21 cellular contexts compared by ENCODE assay signal in genomic region chr4:37757121-37757520, GRCh38.
DNase-seq lines count a peak whose midpoint lies in the region; ATAC-seq, FAIRE-seq and TF ChIP-seq lines count a peak whose summit lies in the region.
"Had no signal": no experiment of that assay in that cellular context is flagged by ENCODE, and none has a peak within 500 bp of the region (broad histone marks: within the 10 kb centered on the region; RNA-seq: fewer than 3 reads in every experiment).

No MANE protein-coding gene starts in this region.

- H3K27me3 Mint-ChIP-seq in IgD-negative memory B cell (no peaks in the 10 kb centered on the region), memory B cell (no peaks in the 10 kb centered on the region), GM23338 (ENCODE audit: insufficient read depth, low read depth, poor library complexity) (peaks cover 9% of the 10 kb centered on the region), progenitor cell of endocrine pancreas (no peaks in the 10 kb centered on the region)

- H3K23ac ChIP-seq in H1 (ENCODE audit: insufficient read length), result no peak overlapping the region

- H3K18ac ChIP-seq in H1 (ENCODE audit: extremely low read depth, low read length), result no peak overlapping the region

- no peak overlapping the region for H2AFZ ChIP-seq in H1 (ENCODE audit: low read length)
- no peak overlapping the region for H2AFZ ChIP-seq in GM23338
- H2AFZ ChIP-seq in MM.1S (ENCODE audit: low read length), result no peak overlapping the region

- no peaks in the 10 kb centered on the region for H3K36me3 Mint-ChIP-seq in IgD-negative memory B cell
- no peaks in the 10 kb centered on the region for H3K36me3 Mint-ChIP-seq in memory B cell
- no peaks in the 10 kb centered on the region for H3K36me3 Mint-ChIP-seq in GM23338 (ENCODE audit: low read depth)
- no peaks in the 10 kb centered on the region for H3K36me3 Mint-ChIP-seq in progenitor cell of endocrine pancreas (ENCODE audit: insufficient read depth)

- H3K9me3 ChIP-seq in H1 (ENCODE audit: insufficient read depth in 2 of 2, low read depth in 1 of 2, low read length in 1 of 2) (no peaks in the 10 kb centered on the region), suprapubic skin (no peaks in the 10 kb centered on the region), MM.1S (replicated peaks; ENCODE audit: insufficient read depth, low read length) (no peaks in the 10 kb centered on the region)
- H3K9me3 ChIP-seq: BE2C, SJCRH30 had no signal

- H3K4me1 ChIP-seq in H1 (replicated peaks in 1 of 4; ENCODE audit: control insufficient read depth in 3 of 4, insufficient read depth in 4 of 4, low read length in 3 of 4), result no peaks in the 10 kb centered on the region
- peaks cover 40% of the 10 kb centered on the region for H3K4me1 ChIP-seq in suprapubic skin
- H3K4me1 ChIP-seq in GM23338 (ENCODE audit: insufficient read depth), result no peaks in the 10 kb centered on the region
- H3K4me1 ChIP-seq in MM.1S (ENCODE audit: low read length), result no peaks in the 10 kb centered on the region
- H3K4me1 ChIP-seq: BE2C had no signal

- H3K9me3 Mint-ChIP-seq in IgD-negative memory B cell, result no peaks in the 10 kb centered on the region
- no peaks in the 10 kb centered on the region for H3K9me3 Mint-ChIP-seq in memory B cell
- H3K9me3 Mint-ChIP-seq in GM23338, result no peaks in the 10 kb centered on the region
- no peaks in the 10 kb centered on the region for H3K9me3 Mint-ChIP-seq in progenitor cell of endocrine pancreas (ENCODE audit: low read depth)

- no peak overlapping the region for H3K14ac ChIP-seq in H1 (ENCODE audit: insufficient read length)

- no peak overlapping the region for H3K56ac ChIP-seq in H1 (replicated peaks; ENCODE audit: insufficient read length, low read depth, low read length)

- H3F3A ChIP-seq in GM23338 (replicated peaks; ENCODE audit: low read depth) (no peaks in the 10 kb centered on the region), MM.1S (ENCODE audit: insufficient read depth, low read length) (no peaks in the 10 kb centered on the region)

- TF ChIP-seq EP300 in H1 (IDR thresholded peaks at IDR 0.05; ENCODE audit: borderline replicate concordance in 1 of 2, low read depth in 2 of 2, low read length in 2 of 2) (no peak), suprapubic skin (IDR thresholded peaks at IDR 0.05) (no peak)

- H3K4me3 ChIP-seq in H1 (ENCODE audit: extremely low read depth in 1 of 4, insufficient read depth in 2 of 4, low read depth in 3 of 4, low read length in 4 of 4) (no peak overlapping the region), suprapubic skin (no peak overlapping the region), GM23338 (no peak overlapping the region), MM.1S (ENCODE audit: low read length) (no peak overlapping the region)
- H3K4me3 ChIP-seq: SJCRH30 had no signal

- H3K4me1 Mint-ChIP-seq in IgD-negative memory B cell, result peaks cover 15 to 22% (median 20%) of the 10 kb centered on the region in 3 donors
- peaks cover 14% of the 10 kb centered on the region for H3K4me1 Mint-ChIP-seq in memory B cell
- H3K4me1 Mint-ChIP-seq in GM23338, result peaks cover 2% of the 10 kb centered on the region; the same call in 1 of the 3 replicates
- peaks cover 3% of the 10 kb centered on the region for H3K4me1 Mint-ChIP-seq in progenitor cell of endocrine pancreas (ENCODE audit: low read depth)

- no peak for TF ChIP-seq RAD21 in H1 (IDR thresholded peaks at IDR 0.05 in 1 of 2, conservative IDR thresholded peaks at IDR 0.05 in 1 of 2; ENCODE audit: low read depth in 2 of 2, low read length in 2 of 2)

- no peak for TF ChIP-seq CTCF in H1 (IDR thresholded peaks at IDR 0.05; ENCODE audit: control extremely low read depth in 1 of 3, insufficient read depth in 1 of 3, low read depth in 1 of 3, low read length in 3 of 3)
- no peak for TF ChIP-seq CTCF in suprapubic skin (IDR thresholded peaks at IDR 0.05)
- TF ChIP-seq CTCF in GM23338 (conservative IDR thresholded peaks at IDR 0.05; ENCODE audit: low read depth in 2 of 2), result no peak
- no peak for TF ChIP-seq CTCF in MM.1S (IDR thresholded peaks at IDR 0.05; ENCODE audit: low read length)
- no peak for TF ChIP-seq CTCF in progenitor cell of endocrine pancreas (IDR thresholded peaks at IDR 0.05; ENCODE audit: unreplicated experiment)

- no peak for DNase-seq in H1 (ENCODE audit: low read depth in 1 of 2, low spot score in 2 of 2)
- DNase-seq in memory B cell (ENCODE audit: low spot score in 2 of 2), result no peak
- DNase-seq in suprapubic skin (ENCODE audit: low spot score in 2 of 2), result no peak
- no peak for DNase-seq in GM23338 (ENCODE audit: low spot score)
- DNase-seq in MM.1S, result no peak
- DNase-seq in progenitor cell of endocrine pancreas (ENCODE audit: low spot score, unreplicated experiment), result no peak
- no peak for DNase-seq in CD1c-positive myeloid dendritic cell (ENCODE audit: extremely low spot score)
- DNase-seq: ACHN, BE2C, DND-41, GDM1, H7, Karpas-422, NCI-H1417, NCI-H1930, NCI-H526 treated with DMSO at 0.1 percent for 48 hours, RPMI8226, SJCRH30 had no signal

- H3K4me3 Mint-ChIP-seq in IgD-negative memory B cell (no peak overlapping the region), memory B cell (no peak overlapping the region), GM23338 (no peak overlapping the region), progenitor cell of endocrine pancreas (ENCODE audit: low read depth) (no peak overlapping the region)

- H4K91ac ChIP-seq in H1 (replicated peaks; ENCODE audit: insufficient read length, low read length), result no peak overlapping the region

- FAIRE-seq in H1 (lab: Jason Lieb, UNC), result no peak
- FAIRE-seq: GM12891, GM18507 had no signal

- no peak overlapping the region for H2BK120ac ChIP-seq in H1 (replicated peaks; ENCODE audit: low read depth, low read length)

- H3K4me2 ChIP-seq in H1 (ENCODE audit: insufficient read depth in 1 of 2, low read depth in 2 of 2, low read length in 2 of 2) (no peak overlapping the region), GM23338 (no peak overlapping the region), MM.1S (ENCODE audit: low read depth, low read length) (no peak overlapping the region)

- H3K79me2 ChIP-seq in H1 (ENCODE audit: control insufficient read depth in 1 of 2, insufficient read depth in 2 of 2, low read length in 2 of 2) (no peaks in the 10 kb centered on the region), GM23338 (replicated peaks; ENCODE audit: insufficient read depth) (no peaks in the 10 kb centered on the region), MM.1S (ENCODE audit: low read length) (no peaks in the 10 kb centered on the region)

- peak overlapping the region; percentile 74; the same call in 1 of the 2 replicates for H4K8ac ChIP-seq in H1 (ENCODE audit: extremely low read depth, insufficient read depth, low read length)

- no peak for TF ChIP-seq POLR2A in H1 (IDR thresholded peaks at IDR 0.05; ENCODE audit: control extremely low read depth in 1 of 2, low read depth in 2 of 2, low read length in 2 of 2)
- TF ChIP-seq POLR2A in suprapubic skin (IDR thresholded peaks at IDR 0.05), result no peak

- H3K27ac ChIP-seq in H1 (ENCODE audit: low read depth, low read length) (no peak overlapping the region), suprapubic skin (peak overlapping the region; percentile 60), GM23338 (ENCODE audit: low read depth) (no peak overlapping the region), MM.1S (ENCODE audit: low read length) (no peak overlapping the region)
- H3K27ac ChIP-seq: SJCRH30 had no signal

- H2BK5ac ChIP-seq in H1 (ENCODE audit: low read depth, low read length), result no peak overlapping the region

- no peak overlapping the region for H2AK5ac ChIP-seq in H1 (ENCODE audit: low read depth, low read length)

- POLR2A ChIA-PET in H1 (lab: Charles Lee; ENCODE audit: partially characterized antibody), result no interaction called here

- H3K9me2 ChIP-seq in GM23338 (ENCODE audit: insufficient read depth) (no peaks in the 10 kb centered on the region; the same call in 1 of the 2 replicates), MM.1S (replicated peaks; ENCODE audit: insufficient read depth, low read length) (no peaks in the 10 kb centered on the region)

- no peak overlapping the region for H2BK12ac ChIP-seq in H1 (ENCODE audit: low read depth, low read length)

- H3K4ac ChIP-seq in H1 (replicated peaks; ENCODE audit: insufficient read length, low read depth, low read length), result no peak overlapping the region

- peak overlapping the region in 2 of 3 donors; percentile 4 to 9 for H3K27ac Mint-ChIP-seq in IgD-negative memory B cell
- peak overlapping the region; percentile 72 for H3K27ac Mint-ChIP-seq in memory B cell
- no peak overlapping the region for H3K27ac Mint-ChIP-seq in GM23338
- H3K27ac Mint-ChIP-seq in progenitor cell of endocrine pancreas, result no peak overlapping the region

- CTCF ChIA-PET in H1 (lab: Charles Lee; ENCODE audit: partially characterized antibody), result interaction anchor here (1.1 kb wide), 1 partner anchor 8 kb away, joined by 3 read pairs; no protein-coding TSS in a partner anchor

- H3K36me3 ChIP-seq in H1 (ENCODE audit: control insufficient read depth in 2 of 4, insufficient read depth in 4 of 4, low read length in 3 of 4) (no peaks in the 10 kb centered on the region), suprapubic skin (no peaks in the 10 kb centered on the region), GM23338 (ENCODE audit: insufficient read depth) (no peaks in the 10 kb centered on the region), MM.1S (replicated peaks; ENCODE audit: insufficient read depth, low read length) (no peaks in the 10 kb centered on the region)
- H3K36me3 ChIP-seq: BE2C, SJCRH30 had no signal

- H4K20me1 ChIP-seq in H1 (replicated peaks in 1 of 2; ENCODE audit: control insufficient read depth in 1 of 2, insufficient read depth in 2 of 2, low read length in 2 of 2) (no peaks in the 10 kb centered on the region), GM23338 (replicated peaks; ENCODE audit: insufficient read depth) (no peaks in the 10 kb centered on the region), MM.1S (ENCODE audit: insufficient read depth, low read length) (no peaks in the 10 kb centered on the region)

- H3K27me3 ChIP-seq in H1 (replicated peaks in 1 of 4; ENCODE audit: control insufficient read depth in 3 of 4, extremely low read depth in 1 of 4, insufficient read depth in 3 of 4, low read length in 3 of 4) (no peaks in the 10 kb centered on the region), suprapubic skin (no peaks in the 10 kb centered on the region), GM23338 (ENCODE audit: insufficient read depth) (no peaks in the 10 kb centered on the region), MM.1S (replicated peaks; ENCODE audit: insufficient read depth, low read length) (no peaks in the 10 kb centered on the region)
- H3K27me3 ChIP-seq: SJCRH30 had no signal

- WGBS in H1 (ENCODE audit: extremely low coverage in 1 of 2, insufficient coverage in 1 of 2, insufficient read length in 1 of 2, insufficient replicate concordance in 2 of 2, low coverage in 1 of 2, low lambda C conversion rate in 2 of 2, missing lambda C conversion rate in 1 of 2), 2 experiments, result 70% methylated on average over 5 of the region's 5 CpGs; no CpG with 5 or more reads in 1 of the 2 experiments
- 48% methylated on average over 5 of the region's 5 CpGs for WGBS in suprapubic skin

- H3K79me1 ChIP-seq in H1 (ENCODE audit: low read depth, low read length), result no peaks in the 10 kb centered on the region

- ATAC-seq in memory B cell (ENCODE audit: low read depth) (no peak), GM23338 (no peak)

- no peak overlapping the region for H3K9ac ChIP-seq in H1 (replicated peaks in 1 of 4; ENCODE audit: extremely low read depth in 1 of 4, low read depth in 3 of 4, low read length in 3 of 4)
- no peak overlapping the region for H3K9ac ChIP-seq in MM.1S (ENCODE audit: low read length)

- no peak overlapping the region for H2BK15ac ChIP-seq in H1 (ENCODE audit: low read length)

- H4K5ac ChIP-seq in H1 (ENCODE audit: insufficient read length, low read depth, low read length), result no peak overlapping the region

- H3K23me2 ChIP-seq in H1 (ENCODE audit: low read depth, low read length), result no peaks in the 10 kb centered on the region

- H2BK20ac ChIP-seq in H1 (ENCODE audit: low read length), result no peak overlapping the region

Comparison
In these comparisons a context has a peak if more than half of its experiments do, and no peak if none do; other contexts are left out.
1. H3K27ac Mint-ChIP-seq: peak in IgD-negative memory B cell (2 of 3) and memory B cell (single experiment); none in GM23338 (single experiment) and progenitor cell of endocrine pancreas (single experiment).